Comparison of ENCODE assay signal across 8 cellular contexts in the genomic region with DNA sequence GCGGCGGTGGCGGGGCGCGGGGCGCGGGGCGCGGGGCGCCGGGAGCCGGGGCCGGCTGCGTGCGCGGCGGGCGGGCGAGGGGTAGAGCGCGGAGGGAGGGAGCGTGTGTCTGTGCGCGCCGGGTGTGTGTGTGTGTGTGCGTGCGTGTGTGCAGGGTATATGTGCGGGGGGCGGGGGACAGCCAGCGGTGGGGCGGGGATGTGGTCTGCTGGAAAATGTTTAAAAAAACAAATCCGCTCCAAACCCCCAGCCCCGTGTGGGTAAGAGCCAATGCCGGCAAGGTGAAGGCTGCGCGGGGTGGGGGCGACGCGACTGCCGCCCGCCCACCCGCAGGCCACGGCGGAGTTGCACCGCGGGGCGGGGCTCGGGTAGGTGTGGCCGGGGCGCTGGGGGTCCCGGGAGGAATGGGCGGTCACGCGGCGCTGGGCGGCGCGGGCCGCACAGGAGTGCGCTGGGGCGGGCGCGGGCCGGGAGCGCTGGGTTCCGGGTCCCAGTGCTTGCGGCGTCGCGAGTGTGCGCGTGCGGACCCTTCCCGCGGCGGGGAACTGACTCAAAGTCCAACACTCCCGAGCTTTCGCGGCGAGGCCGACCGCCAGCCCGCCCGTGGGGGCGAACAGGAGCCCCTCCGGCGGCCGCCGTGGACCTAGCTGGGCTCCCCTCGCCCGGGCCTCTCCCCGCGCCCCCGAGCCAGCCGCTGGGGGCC. TPM values are rescaled to one million over a fixed set of nuclear protein-coding genes. Genes with fewer than 3 reads are reported as not detected.
DNase-seq lines count a peak whose midpoint lies in the region; ATAC-seq and TF ChIP-seq lines count a peak whose summit lies in the region.

A gene (minus strand): TSS at position 132 of the 703 bp plus-strand sequence. CDS start 167 bp downstream, outside the sequence.

- H3K36me3 ChIP-seq in heart right ventricle (no peaks in the 10 kb centered on the region), parathyroid adenoma (ENCODE audit: control insufficient read depth, insufficient read depth, low read length) (no peaks in the 10 kb centered on the region)

- no peaks in the 10 kb centered on the region for H3K9me3 Mint-ChIP-seq in activated CD8-positive, alpha-beta T cell treated with anti-CD3 and anti-CD28 coated beads, Interleukin-2, amount 10 ng/mL, durations not matched to agents 7 days and 5 days (ENCODE audit: insufficient read depth)

- H2AFZ ChIP-seq in parathyroid adenoma: peak within 1 kb of the TSS; percentile 75

- peaks cover 0 to 45% (median 0%) of the 10 kb centered on the region in 7 donors for H3K27me3 ChIP-seq in heart right ventricle
- H3K27me3 ChIP-seq in parathyroid adenoma (ENCODE audit: control insufficient read depth, insufficient read depth, low read length): no peaks in the 10 kb centered on the region

- H3K4me3 Mint-ChIP-seq in activated CD8-positive, alpha-beta T cell treated with anti-CD3 and anti-CD28 coated beads, Interleukin-2, amount 10 ng/mL, durations not matched to agents 7 days and 5 days: no peak within 1 kb of the TSS

- H3K27ac ChIP-seq in heart right ventricle (peak within 1 kb of the TSS; percentile 71 to 89 (median 84)), parathyroid adenoma (peak within 1 kb of the TSS; percentile 11)

- H3K79me2 ChIP-seq in parathyroid adenoma: no peaks in the 10 kb centered on the region

- H3K4me3 ChIP-seq in heart right ventricle: peak within 1 kb of the TSS; percentile 23 to 64 (median 57)
- H3K4me3 ChIP-seq in parathyroid adenoma (ENCODE audit: low read depth, low read length): peak within 1 kb of the TSS; percentile 44

- H3K4me1 ChIP-seq in heart right ventricle (peaks cover 22 to 71% (median 35%) of the 10 kb centered on the region in 9 donors), parathyroid adenoma (peaks cover 16% of the 10 kb centered on the region)

- peak within 1 kb of the TSS; percentile 64 for H3K4me2 ChIP-seq in parathyroid adenoma (ENCODE audit: low read length)

- H3K9me3 ChIP-seq in heart right ventricle: no peaks in the 10 kb centered on the region
- no peaks in the 10 kb centered on the region for H3K9me3 ChIP-seq in parathyroid adenoma (ENCODE audit: control insufficient read depth, low read length)

- no peaks in the 10 kb centered on the region for H3K36me3 Mint-ChIP-seq in activated CD8-positive, alpha-beta T cell treated with anti-CD3 and anti-CD28 coated beads, Interleukin-2, amount 10 ng/mL, durations not matched to agents 7 days and 5 days (ENCODE audit: low read depth)

- no peak within 1 kb of the TSS for H3K9ac ChIP-seq in parathyroid adenoma

- WGBS in heart right ventricle, 2 donors: 2 to 3% methylated on average over 93 to 94 of the region's 95 CpGs

- ATAC-seq in activated CD8-positive, alpha-beta T cell treated with anti-CD3 and anti-CD28 coated beads, Interleukin-2, amount 10 ng/mL, durations not matched to agents 7 days and 5 days: peak; percentile 54
- ATAC-seq in heart right ventricle (peak in 6 of 8 donors; percentile 6 to 56 (median 46)), HG02885 (IDR thresholded peaks at IDR 0.05; ENCODE audit: poor library complexity, unreplicated experiment) (no peak), HG03045 (IDR thresholded peaks at IDR 0.05; ENCODE audit: unreplicated experiment) (no peak), GM21423 (IDR thresholded peaks at IDR 0.05; ENCODE audit: unreplicated experiment) (no peak)

- DNase-seq in CD1c-positive myeloid dendritic cell (ENCODE audit: extremely low spot score) (peak; percentile 11), heart right ventricle (peak in 1 of 2 donors; percentile 78), SIG-M5 (lab: John Stamatoyannopoulos, UW) (no peak)
- DNase-seq in activated CD8-positive, alpha-beta T cell treated with anti-CD3 and anti-CD28 coated beads, Interleukin-2, amount 10 ng/mL, durations not matched to agents 7 days and 5 days: no peak

- H3K27ac Mint-ChIP-seq in activated CD8-positive, alpha-beta T cell treated with anti-CD3 and anti-CD28 coated beads, Interleukin-2, amount 10 ng/mL, durations not matched to agents 7 days and 5 days: no peak within 1 kb of the TSS

- CTCF ChIA-PET in activated CD8-positive, alpha-beta T cell treated with anti-CD3 and anti-CD28 coated beads, Interleukin-2, amount 10 ng/mL, durations not matched to agents 7 days and 5 days (lab: Charles Lee): no interaction called here

- intact Hi-C loops in heart right ventricle (cut with DNase I): no loop called here

- H3K4me1 Mint-ChIP-seq in activated CD8-positive, alpha-beta T cell treated with anti-CD3 and anti-CD28 coated beads, Interleukin-2, amount 10 ng/mL, durations not matched to agents 7 days and 5 days (ENCODE audit: low read depth): peaks cover 4% of the 10 kb centered on the region

- POLR2A ChIA-PET in activated CD8-positive, alpha-beta T cell treated with anti-CD3 and anti-CD28 coated beads, Interleukin-2, amount 10 ng/mL, durations not matched to agents 7 days and 5 days (lab: Charles Lee): interaction anchor here (0.7 kb wide), 1 partner anchor 19 kb away, joined by 5 read pairs; no protein-coding TSS in a partner anchor

- peaks cover 46% of the 10 kb centered on the region for H3K27me3 Mint-ChIP-seq in activated CD8-positive, alpha-beta T cell treated with anti-CD3 and anti-CD28 coated beads, Interleukin-2, amount 10 ng/mL, durations not matched to agents 7 days and 5 days (ENCODE audit: low read depth)

- TF ChIP-seq CTCF in heart right ventricle (IDR thresholded peaks at IDR 0.05) (no peak), parathyroid adenoma (IDR thresholded peaks at IDR 0.05) (no peak)

RNA-seq across cellular contexts. Expression of the gene that starts here (rescaled TPM):
- total RNA-seq in activated CD8-positive, alpha-beta T cell treated with anti-CD3 and anti-CD28 coated beads, Interleukin-2, amount 10 ng/mL, durations not matched to agents 7 days and 5 days: under 1 TPM in 1 of 2 experiments, not detected in 1; 0.40 TPM
- 10 to 100 TPM in 9 of 10 donors, 1 to 10 TPM in 1; 9.3 to 50.5 (median 17.9) TPM for total RNA-seq in heart right ventricle
- 10 to 100 TPM; 36.0 to 57.7 TPM for polyA plus RNA-seq in heart right ventricle

Comparison
In these comparisons a context has a peak if more than half of its experiments do, and no peak if none do; other contexts are left out.
1. RNA of the gene that starts here (total RNA-seq): 9.3 to 50.5 TPM in heart right ventricle; 0.40 TPM in activated CD8-positive, alpha-beta T cell treated with anti-CD3 and anti-CD28 coated beads, Interleukin-2, amount 10 ng/mL, durations not matched to agents 7 days and 5 days; every median in the first group is over 4 times any median in the second.
2. Peak in ATAC-seq in activated CD8-positive, alpha-beta T cell treated with anti-CD3 and anti-CD28 coated beads, Interleukin-2, amount 10 ng/mL, durations not matched to agents 7 days and 5 days; RNA of the gene not detected or under 1 TPM.
3. ATAC-seq: peak in heart right ventricle (6 of 8); none in HG02885 (single experiment), HG03045 (single experiment) and GM21423 (single experiment).